In genomic region chr10:101839421-101840063, GRCh38 we compare ENCODE assay signal across 8 cellular contexts. TPM values are rescaled to one million over a fixed set of nuclear protein-coding genes. Genes with fewer than 3 reads are reported as not detected.
A peak's percentile ranks its signal among the peaks of the same experiment; 100 is the strongest.
DNase-seq lines count a peak whose midpoint lies in the region; ATAC-seq, FAIRE-seq and TF ChIP-seq lines count a peak whose summit lies in the region.

No MANE protein-coding gene starts in this region.

- H3K9me3 ChIP-seq in IMR-90 (ENCODE audit: control insufficient read depth, insufficient read depth, low read length) (no peaks in the 10 kb centered on the region), endothelial cell of umbilical vein (replicated peaks; ENCODE audit: control insufficient read depth, insufficient read depth, low read length) (no peaks in the 10 kb centered on the region), mononuclear cell (ENCODE audit: low read depth, low read length) (no peaks in the 10 kb centered on the region), suprapubic skin (no peaks in the 10 kb centered on the region)

- 7% methylated on average over 14 of the region's 36 CpGs; no CpG with 5 or more reads in 1 of the 2 experiments for WGBS in IMR-90 (ENCODE audit: extremely low coverage in 2 of 2, insufficient read length in 1 of 2), 2 experiments
- WGBS in suprapubic skin, result 22% methylated on average over 23 of the region's 36 CpGs

- no peak overlapping the region for H2BK15ac ChIP-seq in IMR-90 (ENCODE audit: low read depth, low read length)

- no peaks in the 10 kb centered on the region for H3K36me3 ChIP-seq in IMR-90 (ENCODE audit: control insufficient read depth, insufficient read depth, low read length)
- no peaks in the 10 kb centered on the region for H3K36me3 ChIP-seq in endothelial cell of umbilical vein (ENCODE audit: control insufficient read depth in 2 of 2, extremely low read depth in 1 of 2, insufficient read depth in 2 of 2, low read length in 2 of 2)
- no peaks in the 10 kb centered on the region for H3K36me3 ChIP-seq in suprapubic skin

- H3K27ac ChIP-seq in IMR-90 (ENCODE audit: insufficient read depth, low read length) (no peak overlapping the region), endothelial cell of umbilical vein (ENCODE audit: insufficient read depth, low read depth, low read length) (no peak overlapping the region), suprapubic skin (no peak overlapping the region)

- no peaks in the 10 kb centered on the region for H3K27me3 ChIP-seq in IMR-90 (ENCODE audit: control insufficient read depth, insufficient read depth, low read length)
- H3K27me3 ChIP-seq in endothelial cell of umbilical vein (ENCODE audit: control insufficient read depth in 2 of 2, insufficient read depth in 2 of 2, low read length in 2 of 2), result no peaks in the 10 kb centered on the region
- H3K27me3 ChIP-seq in mononuclear cell (ENCODE audit: insufficient read depth, low read length), result no peaks in the 10 kb centered on the region
- H3K27me3 ChIP-seq in suprapubic skin, result no peaks in the 10 kb centered on the region

- TF ChIP-seq EP300 in suprapubic skin (IDR thresholded peaks at IDR 0.05), result no peak

- no peak overlapping the region for H2AK5ac ChIP-seq in IMR-90 (ENCODE audit: low read depth, low read length)

- in situ Hi-C loops in IMR-90 (cut with MboI; ENCODE audit: low sequenced_read_pairs), result loop anchor here (5.0 kb wide), 1 partner anchor 173 kb away; no protein-coding TSS in a partner anchor

- no TSS peak for BruUV-seq in IMR-90 (replicated peaks; lab: Mats Ljungman, UMichigan)
- BruUV-seq in endothelial cell of umbilical vein (replicated peaks; lab: Mats Ljungman, UMichigan), result no TSS peak

- H3K9me1 ChIP-seq in IMR-90 (ENCODE audit: insufficient read depth, low read length) (peaks cover 9% of the 10 kb centered on the region), endothelial cell of umbilical vein (replicated peaks; ENCODE audit: control insufficient read depth, extremely low read depth, insufficient read depth, low read length) (no peaks in the 10 kb centered on the region)

- H4K20me1 ChIP-seq in IMR-90 (ENCODE audit: insufficient read depth, low read length), result peaks cover 31% of the 10 kb centered on the region
- no peaks in the 10 kb centered on the region for H4K20me1 ChIP-seq in endothelial cell of umbilical vein (replicated peaks; ENCODE audit: control insufficient read depth, extremely low read depth, insufficient read depth, low read length)

- TF ChIP-seq CTCF in IMR-90 (conservative IDR thresholded peaks at IDR 0.05; ENCODE audit: low read depth, low read length) (no peak), endothelial cell of umbilical vein (IDR thresholded peaks at IDR 0.05; ENCODE audit: extremely low read depth in 1 of 2, insufficient read depth in 1 of 2, low read depth in 1 of 2, low read length in 2 of 2) (no peak), suprapubic skin (IDR thresholded peaks at IDR 0.05) (no peak)

- no peak overlapping the region for H3K23ac ChIP-seq in IMR-90 (ENCODE audit: low read depth, low read length)

- H4K5ac ChIP-seq in IMR-90 (ENCODE audit: low read depth, low read length), result no peak overlapping the region

- no peak for TF ChIP-seq POLR2A in IMR-90 (IDR thresholded peaks at IDR 0.05; ENCODE audit: low read depth, low read length)
- TF ChIP-seq POLR2A in endothelial cell of umbilical vein (IDR thresholded peaks at IDR 0.05; ENCODE audit: low read depth, low read length), result no peak
- no peak for TF ChIP-seq POLR2A in suprapubic skin (IDR thresholded peaks at IDR 0.05)

- H2BK20ac ChIP-seq in IMR-90 (ENCODE audit: low read depth, low read length), result no peak overlapping the region

- peak; percentile 62 for FAIRE-seq in endothelial cell of umbilical vein (lab: Jason Lieb, UNC)

- H3K79me1 ChIP-seq in IMR-90 (ENCODE audit: low read depth in 1 of 2, low read length in 2 of 2), result peaks cover 0 to 9% of the 10 kb centered on the region in 2 experiments; a peak in 1 of 4 replicates

- peak; percentile 61 for ATAC-seq in IMR-90 (ENCODE audit: low read depth)
- no peak for ATAC-seq in GM18502 (IDR thresholded peaks at IDR 0.05; ENCODE audit: poor library complexity, unreplicated experiment)

- no peak overlapping the region for H2BK120ac ChIP-seq in IMR-90 (ENCODE audit: low read depth, low read length)

- H2AK9ac ChIP-seq in IMR-90 (replicated peaks; ENCODE audit: low read depth, low read length, poor library complexity), result no peak overlapping the region

- intact Hi-C loops in IMR-90 (cut with micrococcal nuclease) (loop anchor here (1.0 kb wide), 4 partner anchors 50 to 234 kb away; no protein-coding TSS in a partner anchor), endothelial cell of umbilical vein (cut with micrococcal nuclease) (loop anchor here (1.0 to 2.0 kb wide), 6 partner anchors 8 to 234 kb away; partner anchors contain the start of gene HPS6)

- peak overlapping the region; percentile 30 for H3K4me3 ChIP-seq in IMR-90 (ENCODE audit: insufficient read depth, low read depth, low read length)
- H3K4me3 ChIP-seq in endothelial cell of umbilical vein (replicated peaks in 1 of 3; ENCODE audit: insufficient read depth in 1 of 3, low read depth in 1 of 3, low read length in 3 of 3), result peak overlapping the region; percentile 1 to 7 (median 6)
- H3K4me3 ChIP-seq in mononuclear cell (ENCODE audit: low read length), result peak overlapping the region; percentile 25
- H3K4me3 ChIP-seq in suprapubic skin, result peak overlapping the region; percentile 41

- no peak overlapping the region for H3K18ac ChIP-seq in IMR-90 (ENCODE audit: low read depth, low read length)

- H4K8ac ChIP-seq in IMR-90 (ENCODE audit: low read depth in 2 of 2, low read length in 2 of 2), result no peak overlapping the region

- no peak for TF ChIP-seq RAD21 in IMR-90 (IDR thresholded peaks at IDR 0.05; ENCODE audit: low read length)

- DNase-seq in COLO829 (ENCODE audit: low spot score) (peak; percentile 48), IMR-90 (peak; percentile 11), endothelial cell of umbilical vein (ENCODE audit: low read depth, low spot score) (no peak), suprapubic skin (ENCODE audit: low spot score in 2 of 2) (no peak), UCSD-AML1 (lab: John Stamatoyannopoulos, UW; ENCODE audit: unreplicated experiment) (no peak)
- DNase-seq in activated CD8-positive, alpha-beta memory T cell treated with anti-CD3 and anti-CD28 coated beads for 48 hours (ENCODE audit: low read depth in 2 of 3, low spot score in 2 of 3), result peak in 2 of 3 experiments; percentile 36 to 37

- CTCF ChIA-PET in IMR-90 (lab: Yijun Ruan, JAX), result interaction anchor here (2.1 to 4.4 kb wide), 2 partner anchors 49 to 170 kb away, joined by 23 to 60 read pairs; no protein-coding TSS in a partner anchor
- CTCF ChIA-PET in endothelial cell of umbilical vein (lab: Charles Lee), result interaction anchor here (1.1 to 10.5 kb wide), 15 partner anchors 9 to 234 kb away, joined by 4 to 742 read pairs (median 27); partner anchors contain the start of gene OGA

- POLR2A ChIA-PET in IMR-90 (lab: Charles Lee; ENCODE audit: unreplicated experiment) (no interaction called here), endothelial cell of umbilical vein (lab: Charles Lee) (interaction anchor here (0.6 kb wide), 2 partner anchors 38 to 45 kb away, joined by 3 read pairs; no protein-coding TSS in a partner anchor)

- H3K4me2 ChIP-seq in IMR-90 (ENCODE audit: low read depth, low read length), result peak overlapping the region; percentile 91
- peak overlapping the region; percentile 76 for H3K4me2 ChIP-seq in endothelial cell of umbilical vein (ENCODE audit: insufficient read depth, low read length)

- no peak overlapping the region for H2BK5ac ChIP-seq in IMR-90 (ENCODE audit: low read depth, low read length, poor library complexity, severe bottlenecking)

- peak overlapping the region; percentile 74 for H2AFZ ChIP-seq in IMR-90 (replicated peaks; ENCODE audit: low read length, poor library complexity)
- peak overlapping the region; percentile 24 for H2AFZ ChIP-seq in endothelial cell of umbilical vein (ENCODE audit: low read depth, low read length)

- no peak overlapping the region for H3K14ac ChIP-seq in IMR-90 (replicated peaks; ENCODE audit: low read depth, low read length)

- no peaks in the 10 kb centered on the region for H3K79me2 ChIP-seq in endothelial cell of umbilical vein (ENCODE audit: control insufficient read depth, insufficient read depth, low read length)

- H3K56ac ChIP-seq in IMR-90 (ENCODE audit: extremely low read depth, insufficient read depth, low read length), result no peak overlapping the region

- no peak overlapping the region for H4K91ac ChIP-seq in IMR-90 (ENCODE audit: insufficient read depth, low read depth, low read length)

- dilution Hi-C loops in IMR-90 (cut with HindIII; ENCODE audit: low sequenced_read_pairs, unreplicated experiment) (no loop called here), endothelial cell of umbilical vein (cut with MboI; ENCODE audit: extremely low pct_ligation_motif_present, low sequenced_read_pairs) (no loop called here)

- H3K9ac ChIP-seq in IMR-90 (ENCODE audit: low read depth, low read length) (no peak overlapping the region), endothelial cell of umbilical vein (replicated peaks; ENCODE audit: extremely low read depth, insufficient read depth, low read length) (no peak overlapping the region)

- H3K4ac ChIP-seq in IMR-90 (ENCODE audit: low read depth, low read length), result no peak overlapping the region

- peaks cover 5% of the 10 kb centered on the region; the same call in 1 of the 2 replicates for H3K4me1 ChIP-seq in IMR-90 (ENCODE audit: control insufficient read depth, insufficient read depth, low read length)
- peaks cover 13% of the 10 kb centered on the region for H3K4me1 ChIP-seq in endothelial cell of umbilical vein (ENCODE audit: control insufficient read depth, extremely low read depth, insufficient read depth, low read length)
- H3K4me1 ChIP-seq in mononuclear cell (ENCODE audit: insufficient read depth, low read length), result peaks cover 67% of the 10 kb centered on the region
- peaks cover 33% of the 10 kb centered on the region for H3K4me1 ChIP-seq in suprapubic skin

RNA-seq across cellular contexts. Expression of gene KCNIP2, which starts 4.1 kb away (rescaled TPM):
- under 0.01 TPM in 1 of 2 replicates, not detected in the other for total RNA-seq in IMR-90 (2012; rRNA removed)
- polyA plus RNA-seq in IMR-90 (2012; rRNA removed), result 0.53 and 0.87 TPM in 2 replicates
- polyA plus RNA-seq in IMR-90 (2012; cell fraction: cytosol; rRNA removed), result 0.03 and 0.05 TPM in 2 replicates
- polyA plus RNA-seq in IMR-90 (2012; cell fraction: nucleus; rRNA removed; ENCODE audit: low replicate concordance), result 3.9 and 6.9 TPM in 2 replicates
- 2.2 and 3.0 TPM in 2 replicates for total RNA-seq in endothelial cell of umbilical vein
- 0.36 and 0.65 TPM in 2 replicates for polyA plus RNA-seq in endothelial cell of umbilical vein
- polyA plus RNA-seq in endothelial cell of umbilical vein (2011; cell fraction: cytosol; rRNA removed), result 0.05 and 0.11 TPM in 2 replicates
- polyA plus RNA-seq in endothelial cell of umbilical vein (2011; cell fraction: nucleus; rRNA removed), result 3.6 and 3.8 TPM in 2 replicates
- 0.46 and 0.50 TPM in 2 replicates for polyA plus RNA-seq in endothelial cell of umbilical vein (2012)
- polyA minus RNA-seq in endothelial cell of umbilical vein, result 1.4 and 4.7 TPM in 2 replicates
- polyA minus RNA-seq in endothelial cell of umbilical vein (2011; cell fraction: cytosol; rRNA and poly(A)+ RNA removed), result not detected
- 2.5 and 3.0 TPM in 2 replicates for polyA minus RNA-seq in endothelial cell of umbilical vein (2011; cell fraction: nucleus; rRNA and poly(A)+ RNA removed)
- 4.1 TPM for total RNA-seq in mononuclear cell
- total RNA-seq in suprapubic skin, result 10 to 100 TPM in 1 of 4 donors, 1 to 10 TPM in 3; 1.3 to 20.3 (median 4.8) TPM

RNA-seq across cellular contexts. Expression of gene OGA, which starts 21.3 kb away (rescaled TPM):
- total RNA-seq in IMR-90 (2012; rRNA removed) (62.9 and 89.7 TPM in 2 replicates), endothelial cell of umbilical vein (113 and 118 TPM in 2 replicates), mononuclear cell (346 TPM), suprapubic skin (100 to 1,000 TPM in 3 of 4 donors, 10 to 100 TPM in 1; 90.2 to 423 (median 131) TPM)
- polyA plus RNA-seq in IMR-90 (2012; rRNA removed) (32.6 and 42.5 TPM in 2 replicates), endothelial cell of umbilical vein (21.6 and 30.8 TPM in 2 replicates)
- polyA plus RNA-seq in IMR-90 (2012; cell fraction: cytosol; rRNA removed), result 4.0 and 5.0 TPM in 2 replicates
- polyA plus RNA-seq in IMR-90 (2012; cell fraction: nucleus; rRNA removed; ENCODE audit: low replicate concordance), result 14.8 and 154 TPM in 2 replicates
- polyA plus RNA-seq in endothelial cell of umbilical vein (2011; cell fraction: cytosol; rRNA removed), result 22.9 and 25.5 TPM in 2 replicates
- polyA plus RNA-seq in endothelial cell of umbilical vein (2011; cell fraction: nucleus; rRNA removed), result 212 and 252 TPM in 2 replicates
- 82.7 and 99.0 TPM in 2 replicates for polyA plus RNA-seq in endothelial cell of umbilical vein (2012)
- 84.4 and 102 TPM in 2 replicates for polyA minus RNA-seq in endothelial cell of umbilical vein
- 23.2 TPM for polyA minus RNA-seq in endothelial cell of umbilical vein (2011; cell fraction: cytosol; rRNA and poly(A)+ RNA removed)
- polyA minus RNA-seq in endothelial cell of umbilical vein (2011; cell fraction: nucleus; rRNA and poly(A)+ RNA removed), result 122 and 181 TPM in 2 replicates

RNA-seq across cellular contexts. Expression of gene NPM3, which starts 56.3 kb away (rescaled TPM):
- 112 and 122 TPM in 2 replicates for total RNA-seq in IMR-90 (2012; rRNA removed)
- 72.3 and 84.1 TPM in 2 replicates for polyA plus RNA-seq in IMR-90 (2012; rRNA removed)
- polyA plus RNA-seq in IMR-90 (2012; cell fraction: cytosol; rRNA removed), result 165 and 166 TPM in 2 replicates
- polyA plus RNA-seq in IMR-90 (2012; cell fraction: nucleus; rRNA removed; ENCODE audit: low replicate concordance), result 33.0 and 60.2 TPM in 2 replicates
- 55.4 and 60.7 TPM in 2 replicates for total RNA-seq in endothelial cell of umbilical vein
- polyA plus RNA-seq in endothelial cell of umbilical vein, result 48.1 and 71.3 TPM in 2 replicates
- 77.9 and 93.3 TPM in 2 replicates for polyA plus RNA-seq in endothelial cell of umbilical vein (2011; cell fraction: cytosol; rRNA removed)
- 32.4 and 35.6 TPM in 2 replicates for polyA plus RNA-seq in endothelial cell of umbilical vein (2011; cell fraction: nucleus; rRNA removed)
- 72.5 and 87.9 TPM in 2 replicates for polyA plus RNA-seq in endothelial cell of umbilical vein (2012)
- polyA minus RNA-seq in endothelial cell of umbilical vein, result 26.1 and 37.3 TPM in 2 replicates
- 35.7 TPM for polyA minus RNA-seq in endothelial cell of umbilical vein (2011; cell fraction: cytosol; rRNA and poly(A)+ RNA removed)
- polyA minus RNA-seq in endothelial cell of umbilical vein (2011; cell fraction: nucleus; rRNA and poly(A)+ RNA removed), result 6.0 and 7.1 TPM in 2 replicates
- 28.5 TPM for total RNA-seq in mononuclear cell
- total RNA-seq in suprapubic skin, result 10 to 100 TPM; 13.3 to 60.5 (median 31.1) TPM

Comparison
In these comparisons a context has a peak if more than half of its experiments do, and no peak if none do; other contexts are left out.
1. DNase-seq: peak in COLO829 (single experiment), IMR-90 (single experiment) and activated CD8-positive, alpha-beta memory T cell treated with anti-CD3 and anti-CD28 coated beads for 48 hours (2 of 3); none in endothelial cell of umbilical vein (single experiment), suprapubic skin (0 of 2) and UCSD-AML1 (single experiment).
2. Peak in every context shown above with its lines, with median percentiles within 50 percentile points of each other: H3K4me3 ChIP-seq.